17 cellular contexts compared by ENCODE assay signal in the genomic region with DNA sequence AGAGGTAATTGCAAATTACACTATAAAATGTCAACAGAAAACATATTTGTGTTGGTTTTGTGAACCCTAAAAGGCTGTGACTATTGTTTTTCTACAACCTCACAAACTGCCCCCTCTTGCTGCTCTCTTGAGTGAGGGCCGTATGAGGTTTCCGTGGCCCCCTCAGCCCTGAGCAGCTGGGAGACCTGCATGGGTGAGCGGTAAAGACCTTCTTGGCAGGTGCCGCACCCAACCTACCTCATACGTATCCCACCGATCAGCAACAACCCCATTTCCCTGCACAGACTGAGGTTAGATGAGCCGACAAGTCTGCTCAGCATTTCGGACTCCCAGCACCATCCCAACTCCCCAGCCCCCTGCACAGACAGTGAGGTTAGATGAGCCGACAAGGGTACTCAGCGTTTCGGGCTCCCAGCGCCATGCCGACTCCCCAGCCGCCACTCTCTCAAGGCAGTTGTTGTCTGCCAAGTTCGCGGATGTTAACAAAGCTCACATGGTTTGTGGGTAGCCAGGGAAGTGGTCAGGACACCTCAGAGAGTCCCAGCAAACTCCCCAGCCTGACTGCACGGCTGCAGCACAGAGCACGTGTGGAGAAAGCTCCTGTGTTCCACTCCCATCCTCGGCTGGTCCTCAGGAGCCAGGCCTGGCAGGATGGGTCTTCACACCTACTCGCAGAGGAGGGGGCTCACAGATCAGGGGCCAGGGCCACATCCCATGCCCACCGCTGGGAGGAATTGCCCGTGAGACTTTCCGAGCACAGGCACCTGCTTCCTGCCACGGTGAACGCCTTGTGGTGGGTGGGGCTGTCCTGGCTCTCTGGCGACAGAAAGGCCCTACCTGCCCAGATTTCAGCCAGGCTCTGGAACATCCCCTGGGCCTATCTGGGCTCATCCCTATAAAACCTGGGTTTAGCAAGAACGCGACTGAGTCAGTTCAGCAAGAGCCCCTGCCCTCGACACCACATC.
DNase-seq lines count a peak whose midpoint lies in the region; TF ChIP-seq lines count a peak whose summit lies in the region.
"Had no signal": no experiment of that assay in that cellular context is flagged by ENCODE, and none has a peak within 500 bp of the region (broad histone marks: within the 10 kb centered on the region; RNA-seq: fewer than 3 reads in every experiment).

No MANE protein-coding gene starts in this region.

- peak overlapping the region; percentile 15; the same call in 1 of the 2 replicates for H3K27ac ChIP-seq in BLaER1
- H3K27ac ChIP-seq: neutrophil had no signal

- H3K9me3 Mint-ChIP-seq in chondrocyte (ENCODE audit: low read depth) = peaks cover 17% of the 10 kb centered on the region

- peaks cover 19% of the 10 kb centered on the region for H3K9me3 ChIP-seq in BLaER1
- H3K9me3 ChIP-seq: Caco-2, neutrophil had no signal

- H3K27me3 ChIP-seq in BLaER1 = peaks cover 14% of the 10 kb centered on the region

- H3K4me3 Mint-ChIP-seq in chondrocyte (ENCODE audit: unreplicated experiment) = no peak overlapping the region
- H3K4me3 Mint-ChIP-seq: stimulated activated naive CD8-positive, alpha-beta T cell treated with anti-CD3 and anti-CD28 coated beads, Interleukin-15, Interleukin-2, amounts not matched to agents 100 ng/mL and 50 ng/mL, for 24 hours had no signal

- peaks cover 29% of the 10 kb centered on the region for H3K4me1 ChIP-seq in BLaER1
- H3K4me1 ChIP-seq: Caco-2 had no signal

- CTCF ChIA-PET in GM10248 (lab: Yijun Ruan, JAX) = no interaction called here

- H3K9ac ChIP-seq in BLaER1 = no peak overlapping the region

- intact Hi-C loops in posterior vena cava (cut with DNase I) = no loop called here

- peaks cover 21% of the 10 kb centered on the region for H3K27me3 Mint-ChIP-seq in chondrocyte (ENCODE audit: low read depth)

- no peaks in the 10 kb centered on the region for H3K36me3 ChIP-seq in BLaER1
- H3K36me3 ChIP-seq: neutrophil had no signal

- no peaks in the 10 kb centered on the region for H3K36me3 Mint-ChIP-seq in chondrocyte (ENCODE audit: low read depth)

- POLR2A ChIA-PET in GM10248 (lab: Yijun Ruan, JAX) = no interaction called here

- TF ChIP-seq CTCF in GM10248 (IDR thresholded peaks at IDR 0.05; ENCODE audit: control extremely low read depth, extremely low read depth, low read depth, missing control alignments) (no peak), chondrocyte (IDR thresholded peaks at IDR 0.05) (no peak)

- peak overlapping the region; percentile 80 for H3K4me2 ChIP-seq in BLaER1

- no peak overlapping the region for H3K4me3 ChIP-seq in BLaER1

- H3K27ac Mint-ChIP-seq in chondrocyte (ENCODE audit: unreplicated experiment) = no peak overlapping the region
- H3K27ac Mint-ChIP-seq: stimulated activated naive CD8-positive, alpha-beta T cell treated with anti-CD3 and anti-CD28 coated beads, Interleukin-15, Interleukin-2, amounts not matched to agents 100 ng/mL and 50 ng/mL, for 24 hours had no signal

- no peaks in the 10 kb centered on the region; the same call in 1 of the 2 replicates for H4K20me1 ChIP-seq in BLaER1

- DNase-seq in GM10248 (ENCODE audit: extremely low spot score) (peak; percentile 10), chondrocyte (ENCODE audit: low spot score) (peak; percentile 60), posterior vena cava (ENCODE audit: low spot score) (peak; percentile 70), NOMO-1 treated with dmso at 0.1 percent for 144 hours (lab: John Stamatoyannopoulos, UW; ENCODE audit: unreplicated experiment) (no peak), NCI-H2171 (lab: John Stamatoyannopoulos, UW) (no peak), DMS 273 (lab: John Stamatoyannopoulos, UW; ENCODE audit: unreplicated experiment) (no peak), COLO668 (lab: John Stamatoyannopoulos, UW; ENCODE audit: unreplicated experiment) (no peak)
- DNase-seq: activated naive CD4-positive, alpha-beta T cell treated with Interleukin-2 at 50 U/mL for 16 hours; Caco-2; IMR-90; left colon; NCI-H1930; NCI-H446; T-helper 1 cell had no signal

- H3K4me1 Mint-ChIP-seq in chondrocyte (ENCODE audit: low read depth) = no peaks in the 10 kb centered on the region

Comparison
In these comparisons a context has a peak if more than half of its experiments do, and no peak if none do; other contexts are left out.
1. DNase-seq: peak in GM10248 (single experiment), chondrocyte (single experiment) and posterior vena cava (single experiment); none in NOMO-1 treated with dmso at 0.1 percent for 144 hours (single experiment), NCI-H2171 (single experiment), DMS 273 (single experiment) and COLO668 (single experiment).